Comparison of ENCODE assay signal across 8 cellular contexts in the genomic region with DNA sequence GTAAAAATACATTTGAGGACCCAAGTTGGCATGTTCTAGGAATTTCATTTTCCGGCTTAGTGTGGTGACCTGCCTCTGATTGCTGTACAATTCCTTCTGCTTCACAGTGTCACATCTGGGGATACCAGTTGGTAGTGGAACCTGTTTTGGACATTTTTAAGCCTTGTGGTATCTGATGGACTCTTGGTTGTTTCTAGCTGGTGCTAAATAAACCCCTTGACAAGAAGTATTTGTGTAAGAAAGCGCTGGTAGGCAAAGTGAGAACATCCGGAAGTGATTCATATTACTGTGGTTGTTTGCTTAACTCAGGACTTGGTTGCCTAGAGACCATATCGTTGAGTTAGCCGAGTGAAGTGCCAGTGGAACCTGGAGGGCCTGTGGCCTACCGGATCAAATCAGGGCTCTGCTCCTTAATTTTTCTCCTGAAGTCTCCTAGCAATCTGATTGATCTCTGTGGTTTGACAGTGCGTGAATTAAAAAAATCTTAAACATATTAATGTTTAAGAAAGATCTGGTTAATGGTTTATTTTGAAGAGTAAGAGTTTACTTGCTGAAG. TPM values are rescaled to one million over a fixed set of nuclear protein-coding genes. Genes with fewer than 3 reads are reported as not detected.
DNase-seq lines count a peak whose midpoint lies in the region; ATAC-seq and TF ChIP-seq lines count a peak whose summit lies in the region.

No MANE protein-coding gene starts in this region.

- DNase-seq in CD14-positive monocyte (ENCODE audit: low spot score) (peak; percentile 86), NCI-H446 treated with DMSO at 0.1 percent for 48 hours (lab: John Stamatoyannopoulos, UW) (peak; percentile 44), mesothelial cell of epicardium (ENCODE audit: low spot score in 2 of 2, unreplicated experiment in 2 of 2) (no peak)
- DNase-seq in activated CD4-positive, alpha-beta T cell treated with anti-CD3 and anti-CD28 coated beads, Interleukin-2, amount 10 ng/mL, durations not matched to agents 24 days and 14 days: peak; percentile 92
- DNase-seq in effector memory CD8-positive, alpha-beta T cell: peak; percentile 59 to 62 (median 60)
- DNase-seq in stimulated activated naive CD8-positive, alpha-beta T cell treated with anti-CD3 and anti-CD28 coated beads, Interleukin-15, amount 100 ng/mL, for 72 hours: peak; percentile 52 to 70

- ATAC-seq in GM19328 (IDR thresholded peaks at IDR 0.05; ENCODE audit: unreplicated experiment): peak; percentile 98
- peak; percentile 97 for ATAC-seq in HG03378 (IDR thresholded peaks at IDR 0.05; ENCODE audit: unreplicated experiment)
- ATAC-seq in effector memory CD8-positive, alpha-beta T cell (replicated peaks): peak; percentile 95
- peak; percentile 100 for ATAC-seq in stimulated activated naive CD8-positive, alpha-beta T cell treated with anti-CD3 and anti-CD28 coated beads, Interleukin-15, amount 100 ng/mL, for 72 hours

- H3K36me3 Mint-ChIP-seq in CD14-positive monocyte (peaks cover 25 to 47% of the 10 kb centered on the region in 2 donors), mesothelial cell of epicardium (peaks cover 3% of the 10 kb centered on the region)
- H3K36me3 Mint-ChIP-seq in activated CD4-positive, alpha-beta T cell treated with anti-CD3 and anti-CD28 coated beads, Interleukin-2, amount 10 ng/mL, durations not matched to agents 24 days and 14 days (ENCODE audit: low read depth): peaks cover 18% of the 10 kb centered on the region
- H3K36me3 Mint-ChIP-seq in effector memory CD8-positive, alpha-beta T cell (ENCODE audit: insufficient read depth): peaks cover 21% of the 10 kb centered on the region

- intact Hi-C loops in CD14-positive monocyte (cut with micrococcal nuclease): loop anchor here in 1 of 2 donors (10.0 kb wide), 1 partner anchor 174 kb away; no protein-coding TSS in a partner anchor
- intact Hi-C loops in activated CD4-positive, alpha-beta T cell treated with anti-CD3 and anti-CD28 coated beads, Interleukin-2, amount 10 ng/mL, durations not matched to agents 24 days and 14 days (cut with micrococcal nuclease): loop anchor here (1.0 to 10.0 kb wide), 4 partner anchors 11 to 454 kb away; no protein-coding TSS in a partner anchor

- peak overlapping the region; percentile 66 to 86 for H3K4me3 Mint-ChIP-seq in CD14-positive monocyte
- peak overlapping the region; percentile 79 for H3K4me3 Mint-ChIP-seq in activated CD4-positive, alpha-beta T cell treated with anti-CD3 and anti-CD28 coated beads, Interleukin-2, amount 10 ng/mL, durations not matched to agents 24 days and 14 days
- peak overlapping the region; percentile 83 to 89 for H3K4me3 Mint-ChIP-seq in effector memory CD8-positive, alpha-beta T cell
- H3K4me3 Mint-ChIP-seq in mesothelial cell of epicardium: peak overlapping the region; percentile 48
- peak overlapping the region; percentile 63 to 72 for H3K4me3 Mint-ChIP-seq in stimulated activated naive CD8-positive, alpha-beta T cell treated with anti-CD3 and anti-CD28 coated beads, Interleukin-15, amount 100 ng/mL, for 72 hours

- TF ChIP-seq CTCF in CD14-positive monocyte (IDR thresholded peaks at IDR 0.05) (no peak), mesothelial cell of epicardium (IDR thresholded peaks at IDR 0.05; ENCODE audit: unreplicated experiment) (no peak)

- peaks cover 70% of the 10 kb centered on the region for H3K4me1 Mint-ChIP-seq in CD14-positive monocyte
- H3K4me1 Mint-ChIP-seq in activated CD4-positive, alpha-beta T cell treated with anti-CD3 and anti-CD28 coated beads, Interleukin-2, amount 10 ng/mL, durations not matched to agents 24 days and 14 days: peaks cover 50% of the 10 kb centered on the region
- peaks cover 38 to 63% of the 10 kb centered on the region in 2 donors for H3K4me1 Mint-ChIP-seq in effector memory CD8-positive, alpha-beta T cell (ENCODE audit: low read depth in 2 of 2)
- H3K4me1 Mint-ChIP-seq in mesothelial cell of epicardium: peaks cover 41% of the 10 kb centered on the region
- H3K4me1 Mint-ChIP-seq in stimulated activated naive CD8-positive, alpha-beta T cell treated with anti-CD3 and anti-CD28 coated beads, Interleukin-15, amount 100 ng/mL, for 72 hours: peaks cover 72% of the 10 kb centered on the region

- peak overlapping the region; percentile 99 to 100 (median 99) for H3K27ac Mint-ChIP-seq in CD14-positive monocyte
- peak overlapping the region; percentile 97 for H3K27ac Mint-ChIP-seq in activated CD4-positive, alpha-beta T cell treated with anti-CD3 and anti-CD28 coated beads, Interleukin-2, amount 10 ng/mL, durations not matched to agents 24 days and 14 days
- peak overlapping the region; percentile 99 to 100 for H3K27ac Mint-ChIP-seq in effector memory CD8-positive, alpha-beta T cell
- H3K27ac Mint-ChIP-seq in mesothelial cell of epicardium: peak overlapping the region; percentile 95
- peak overlapping the region; percentile 95 to 99 for H3K27ac Mint-ChIP-seq in stimulated activated naive CD8-positive, alpha-beta T cell treated with anti-CD3 and anti-CD28 coated beads, Interleukin-15, amount 100 ng/mL, for 72 hours

- no peaks in the 10 kb centered on the region for H3K9me3 Mint-ChIP-seq in CD14-positive monocyte
- no peaks in the 10 kb centered on the region for H3K9me3 Mint-ChIP-seq in activated CD4-positive, alpha-beta T cell treated with anti-CD3 and anti-CD28 coated beads, Interleukin-2, amount 10 ng/mL, durations not matched to agents 24 days and 14 days
- H3K9me3 Mint-ChIP-seq in effector memory CD8-positive, alpha-beta T cell: no peaks in the 10 kb centered on the region
- H3K9me3 Mint-ChIP-seq in mesothelial cell of epicardium: no peaks in the 10 kb centered on the region
- H3K9me3 Mint-ChIP-seq in stimulated activated naive CD8-positive, alpha-beta T cell treated with anti-CD3 and anti-CD28 coated beads, Interleukin-15, amount 100 ng/mL, for 72 hours: no peaks in the 10 kb centered on the region

- H3K27me3 Mint-ChIP-seq in CD14-positive monocyte (ENCODE audit: low read depth in 3 of 3) (no peaks in the 10 kb centered on the region), mesothelial cell of epicardium (ENCODE audit: low read depth) (no peaks in the 10 kb centered on the region)
- no peaks in the 10 kb centered on the region for H3K27me3 Mint-ChIP-seq in activated CD4-positive, alpha-beta T cell treated with anti-CD3 and anti-CD28 coated beads, Interleukin-2, amount 10 ng/mL, durations not matched to agents 24 days and 14 days
- no peaks in the 10 kb centered on the region for H3K27me3 Mint-ChIP-seq in effector memory CD8-positive, alpha-beta T cell
- H3K27me3 Mint-ChIP-seq in stimulated activated naive CD8-positive, alpha-beta T cell treated with anti-CD3 and anti-CD28 coated beads, Interleukin-15, amount 100 ng/mL, for 72 hours: no peaks in the 10 kb centered on the region

RNA-seq across cellular contexts. Expression of gene IQGAP1, which starts 12.8 kb away (rescaled TPM):
- 100 to 1,000 TPM; 207 to 276 TPM for polyA plus RNA-seq in CD14-positive monocyte
- total RNA-seq in activated CD4-positive, alpha-beta T cell treated with anti-CD3 and anti-CD28 coated beads, Interleukin-2, amount 10 ng/mL, durations not matched to agents 24 days and 14 days: 154 and 160 TPM in 2 replicates
- 104 to 110 TPM (median 105 TPM) in 3 replicates for total RNA-seq in mesothelial cell of epicardium

RNA-seq across cellular contexts. Expression of gene ZNF774, which starts 48.8 kb away (rescaled TPM):
- under 1 TPM in 1 of 2 donors, not detected in 1; 0.12 TPM for polyA plus RNA-seq in CD14-positive monocyte
- total RNA-seq in activated CD4-positive, alpha-beta T cell treated with anti-CD3 and anti-CD28 coated beads, Interleukin-2, amount 10 ng/mL, durations not matched to agents 24 days and 14 days: 1.2 and 2.3 TPM in 2 replicates
- 7.4 to 10.0 TPM (median 8.0 TPM) in 3 replicates for total RNA-seq in mesothelial cell of epicardium

Comparison
In these comparisons a context has a peak if more than half of its experiments do, and no peak if none do; other contexts are left out.
1. DNase-seq: peak in CD14-positive monocyte (single experiment), NCI-H446 treated with DMSO at 0.1 percent for 48 hours (single experiment), activated CD4-positive, alpha-beta T cell treated with anti-CD3 and anti-CD28 coated beads, Interleukin-2, amount 10 ng/mL, durations not matched to agents 24 days and 14 days (single experiment), effector memory CD8-positive, alpha-beta T cell (3 of 3) and stimulated activated naive CD8-positive, alpha-beta T cell treated with anti-CD3 and anti-CD28 coated beads, Interleukin-15, amount 100 ng/mL, for 72 hours (2 of 2); none in mesothelial cell of epicardium (0 of 2).
2. Peak in every context shown above with its lines, with median percentiles within 50 percentile points of each other: H3K27ac Mint-ChIP-seq, H3K4me3 Mint-ChIP-seq and ATAC-seq.